ENCODE assay signal across 8 cellular contexts in the genomic region with DNA sequence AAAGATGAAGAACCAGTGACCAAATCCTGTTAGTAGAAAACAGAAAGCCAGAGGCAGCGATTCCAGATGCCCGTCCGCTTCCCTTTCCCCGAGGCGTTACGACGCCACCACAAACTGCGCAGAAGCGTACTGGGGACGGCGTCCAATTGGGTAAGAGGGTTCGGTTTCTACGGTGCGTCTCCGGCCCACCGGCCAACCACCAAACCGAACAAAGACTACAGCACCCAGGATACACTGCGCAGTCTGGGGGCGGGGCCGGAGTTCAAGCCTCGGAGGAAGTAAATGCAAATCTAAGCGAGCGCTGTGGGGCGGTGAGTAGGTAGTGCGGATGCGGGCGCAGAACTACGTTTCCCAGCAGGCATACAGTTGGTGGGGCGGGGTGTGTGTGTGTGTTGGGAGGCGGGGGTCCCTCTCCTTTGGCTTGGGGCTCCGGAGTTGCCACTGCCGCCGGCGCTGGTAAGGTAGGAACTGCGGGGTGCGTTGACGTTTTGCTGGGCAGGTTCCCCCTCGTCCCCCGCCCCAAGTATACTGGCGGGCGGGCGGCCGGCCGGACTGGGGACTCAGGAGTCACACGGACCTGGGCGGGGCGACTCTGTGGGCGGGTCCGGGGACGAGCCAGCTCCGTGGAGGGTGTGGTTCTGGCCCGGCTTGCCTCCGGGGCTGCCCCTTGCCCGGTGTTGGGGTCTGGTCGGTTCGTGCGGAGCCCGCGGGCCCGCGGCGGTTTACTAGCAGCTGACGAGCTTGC. TPM values are rescaled to one million over a fixed set of nuclear protein-coding genes. Genes with fewer than 3 reads are reported as not detected.
A peak's percentile ranks its signal among the peaks of the same experiment; 100 is the strongest.
DNase-seq lines count a peak whose midpoint lies in the region; ATAC-seq, FAIRE-seq and TF ChIP-seq lines count a peak whose summit lies in the region.

SWT1 (plus strand) TSS at position 314 of the 745 bp plus-strand sequence. CDS start 3,675 bp downstream, outside the sequence.
A gene with protein sequence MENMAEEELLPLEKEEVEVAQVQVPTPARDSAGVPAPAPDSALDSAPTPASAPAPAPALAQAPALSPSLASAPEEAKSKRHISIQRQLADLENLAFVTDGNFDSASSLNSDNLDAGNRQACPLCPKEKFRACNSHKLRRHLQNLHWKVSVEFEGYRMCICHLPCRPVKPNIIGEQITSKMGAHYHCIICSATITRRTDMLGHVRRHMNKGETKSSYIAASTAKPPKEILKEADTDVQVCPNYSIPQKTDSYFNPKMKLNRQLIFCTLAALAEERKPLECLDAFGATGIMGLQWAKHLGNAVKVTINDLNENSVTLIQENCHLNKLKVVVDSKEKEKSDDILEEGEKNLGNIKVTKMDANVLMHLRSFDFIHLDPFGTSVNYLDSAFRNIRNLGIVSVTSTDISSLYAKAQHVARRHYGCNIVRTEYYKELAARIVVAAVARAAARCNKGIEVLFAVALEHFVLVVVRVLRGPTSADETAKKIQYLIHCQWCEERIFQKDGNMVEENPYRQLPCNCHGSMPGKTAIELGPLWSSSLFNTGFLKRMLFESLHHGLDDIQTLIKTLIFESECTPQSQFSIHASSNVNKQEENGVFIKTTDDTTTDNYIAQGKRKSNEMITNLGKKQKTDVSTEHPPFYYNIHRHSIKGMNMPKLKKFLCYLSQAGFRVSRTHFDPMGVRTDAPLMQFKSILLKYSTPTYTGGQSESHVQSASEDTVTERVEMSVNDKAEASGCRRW (minus strand): TSS at position 100 of the 745 bp plus-strand sequence. CDS start 241 bp downstream, outside the sequence.

- ATAC-seq in A549 (peak; percentile 95 to 97), GM18867 (IDR thresholded peaks at IDR 0.05; ENCODE audit: unreplicated experiment) (peak; percentile 90), HG03103 (IDR thresholded peaks at IDR 0.05; ENCODE audit: low read depth, unreplicated experiment) (peak; percentile 87)

- H3K27me3 ChIP-seq in mammary epithelial cell (ENCODE audit: insufficient read depth, low read length) (no peaks in the 10 kb centered on the region), iPS-20b (ENCODE audit: insufficient read depth, low read length) (peaks cover 11% of the 10 kb centered on the region; the same call in 1 of the 2 replicates)

- FAIRE-seq in A549 (lab: Jason Lieb, UNC), result no peak

- peak; percentile 81 to 99 for DNase-seq in A549 (ENCODE audit: low read depth in 1 of 2, low spot score in 1 of 2)
- peak; percentile 100 for DNase-seq in NCI-H2171 treated with DMSO at 0.1 percent for 48 hours (lab: John Stamatoyannopoulos, UW)
- peak; percentile 99 for DNase-seq in mammary epithelial cell

- H3K9me3 ChIP-seq in A549 (no peaks in the 10 kb centered on the region), mammary epithelial cell (replicated peaks; ENCODE audit: insufficient read depth, low read length) (no peaks in the 10 kb centered on the region), iPS-20b (ENCODE audit: insufficient read depth, low read depth, low read length) (no peaks in the 10 kb centered on the region)

- H4K20me1 ChIP-seq in mammary epithelial cell (ENCODE audit: insufficient read depth, low read length), result no peaks in the 10 kb centered on the region

- TF ChIP-seq POLR2A in A549 (IDR thresholded peaks at IDR 0.05; ENCODE audit: low read length), result peak; percentile 90

- H3K9ac ChIP-seq in mammary epithelial cell (ENCODE audit: insufficient read depth, low read length), result peak within 1 kb of the TSS; percentile 83
- peak within 1 kb of the TSS; percentile 97 for H3K9ac ChIP-seq in iPS-20b (ENCODE audit: low read depth, low read length)

- dilution Hi-C loops in mammary epithelial cell (cut with HindIII; ENCODE audit: low sequenced_read_pairs), result no loop called here

- no peak for TF ChIP-seq RAD21 in A549 (conservative IDR thresholded peaks at IDR 0.05 in 1 of 2, IDR thresholded peaks at IDR 0.05 in 1 of 2)

- H3K4me1 ChIP-seq in A549 (peaks cover 26% of the 10 kb centered on the region), mammary epithelial cell (ENCODE audit: insufficient read depth, low read length) (peaks cover 20% of the 10 kb centered on the region), iPS-20b (ENCODE audit: insufficient read depth, low read length) (peaks cover 3% of the 10 kb centered on the region)

- H3K4me3 ChIP-seq in A549, result peak within 1 kb of the TSS; percentile 86
- H3K4me3 ChIP-seq in mammary epithelial cell (replicated peaks in 1 of 3; ENCODE audit: insufficient read depth in 1 of 3, low read depth in 2 of 3, low read length in 3 of 3), result peak within 1 kb of the TSS; percentile 87 to 94 (median 89)
- peak within 1 kb of the TSS; percentile 83 for H3K4me3 ChIP-seq in iPS-20b (ENCODE audit: low read length)
- H3K4me3 ChIP-seq in skin epidermis, result peak within 1 kb of the TSS; percentile 53 to 94 (median 82)

- H3K4me2 ChIP-seq in A549, result peak within 1 kb of the TSS; percentile 98
- peak within 1 kb of the TSS; percentile 88 for H3K4me2 ChIP-seq in mammary epithelial cell (ENCODE audit: insufficient read depth, low read depth, low read length)

- WGBS in A549 (ENCODE audit: missing lambda C conversion rate), result under 1% methylated on average over 39 of the region's 63 CpGs
- 0% methylated on average over 5 of the region's 63 CpGs for WGBS in mammary epithelial cell (ENCODE audit: low coverage, missing lambda C conversion rate)

- CTCF ChIA-PET in A549 (lab: Yijun Ruan, JAX) (interaction anchor here (1.2 to 2.5 kb wide), 6 partner anchors 8 to 172 kb away, joined by 3 to 21 read pairs (median 4); no protein-coding TSS in a partner anchor), mammary epithelial cell (lab: Charles Lee; ENCODE audit: low non-redundant PET) (no interaction called here)

- BruUV-seq in mammary epithelial cell (replicated peaks; lab: Mats Ljungman, UMichigan), result no TSS peak

- intact Hi-C loops in mammary epithelial cell (cut with micrococcal nuclease), result loop anchor here (1.0 to 5.0 kb wide), 3 partner anchors 112 to 401 kb away; partner anchors contain the start of genes NIBAN1 and RNF2

- peak within 1 kb of the TSS; percentile 96 for H2AFZ ChIP-seq in mammary epithelial cell (ENCODE audit: low read depth, low read length)

- no peak for TF ChIP-seq EP300 in A549 (IDR thresholded peaks at IDR 0.05)

- POLR2A ChIA-PET in A549 (lab: Yijun Ruan, JAX), result interaction anchor here (0.6 to 1.8 kb wide), 3 partner anchors 13 to 160 kb away, joined by 3 to 14 read pairs (median 3); partner anchors contain the start of genes IVNS1ABP and RNF2

- in situ Hi-C loops in mammary epithelial cell (cut with MboI; ENCODE audit: low sequenced_read_pairs in 2 of 2), result loop anchor here (25.0 kb wide), 1 partner anchor 345 kb away; no protein-coding TSS in a partner anchor

- H3K27ac ChIP-seq in A549 (peak within 1 kb of the TSS; percentile 92 to 95), VCaP (peak within 1 kb of the TSS; percentile 94), mammary epithelial cell (ENCODE audit: insufficient read depth, low read depth, low read length) (peak within 1 kb of the TSS; percentile 75), iPS-20b (ENCODE audit: low read length) (peak within 1 kb of the TSS; percentile 12), skin epidermis (peak within 1 kb of the TSS; percentile 76 to 99 (median 98))

- H3K36me3 ChIP-seq in mammary epithelial cell (ENCODE audit: insufficient read depth, low read length) (no peaks in the 10 kb centered on the region), iPS-20b (ENCODE audit: insufficient read depth, low read depth, low read length) (no peaks in the 10 kb centered on the region)

- peaks cover 22% of the 10 kb centered on the region for H3K79me2 ChIP-seq in mammary epithelial cell (ENCODE audit: insufficient read depth, low read length)

- TF ChIP-seq CTCF in A549 (IDR thresholded peaks at IDR 0.05), result no peak
- no peak for TF ChIP-seq CTCF in VCaP (conservative IDR thresholded peaks at IDR 0.05)
- no peak for TF ChIP-seq CTCF in mammary epithelial cell (conservative IDR thresholded peaks at IDR 0.05 in 1 of 2, IDR thresholded peaks at IDR 0.05 in 1 of 2; ENCODE audit: extremely low read depth in 1 of 2, insufficient read depth in 1 of 2, low read depth in 1 of 2, low read length in 2 of 2)

TF ChIP-seq in A549, 52 proteins besides CTCF, POLR2A, EP300 and RAD21 (continues in another document):
- TF ChIP-seq HOXB5 (CRISPR knock-in tag; IDR thresholded peaks at IDR 0.05), result no peak
- TF ChIP-seq, protein P1, sequence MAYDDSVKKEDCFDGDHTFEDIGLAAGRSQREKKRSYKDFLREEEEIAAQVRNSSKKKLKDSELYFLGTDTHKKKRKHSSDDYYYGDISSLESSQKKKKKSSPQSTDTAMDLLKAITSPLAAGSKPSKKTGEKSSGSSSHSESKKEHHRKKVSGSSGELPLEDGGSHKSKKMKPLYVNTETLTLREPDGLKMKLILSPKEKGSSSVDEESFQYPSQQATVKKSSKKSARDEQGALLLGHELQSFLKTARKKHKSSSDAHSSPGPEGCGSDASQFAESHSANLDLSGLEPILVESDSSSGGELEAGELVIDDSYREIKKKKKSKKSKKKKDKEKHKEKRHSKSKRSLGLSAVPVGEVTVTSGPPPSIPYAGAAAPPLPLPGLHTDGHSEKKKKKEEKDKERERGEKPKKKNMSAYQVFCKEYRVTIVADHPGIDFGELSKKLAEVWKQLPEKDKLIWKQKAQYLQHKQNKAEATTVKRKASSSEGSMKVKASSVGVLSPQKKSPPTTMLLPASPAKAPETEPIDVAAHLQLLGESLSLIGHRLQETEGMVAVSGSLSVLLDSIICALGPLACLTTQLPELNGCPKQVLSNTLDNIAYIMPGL (CRISPR knock-in tag; IDR thresholded peaks at IDR 0.05; ENCODE audit: borderline replicate concordance), result no peak

RNA-seq across cellular contexts. Expression of gene SWT1, which starts in this region (rescaled TPM):
- polyA plus RNA-seq in A549 (2011; rRNA removed) (2.2 and 2.4 TPM in 2 replicates), A549 (2017; fragmentation: RNase III; extraction: RNeasy Plus Mini Kit Qiagen cat#74134 plus additional on column Dnase treatment) (1.1 to 1.5 TPM (median 1.3 TPM) in 3 replicates), mammary epithelial cell (0.54 TPM)
- 0.27 and 0.30 TPM in 2 replicates for polyA plus RNA-seq in A549 (2012; cell fraction: cytosol; rRNA removed)
- polyA plus RNA-seq in A549 (2012; cell fraction: nucleus; rRNA removed), result 0.24 and 0.31 TPM in 2 replicates
- 0.83 and 0.87 TPM in 2 replicates for polyA minus RNA-seq in A549 (2011; rRNA and poly(A)+ RNA removed)
- 1 to 10 TPM; 2.4 to 4.8 TPM for total RNA-seq in mammary epithelial cell
- not detected for polyA minus RNA-seq in mammary epithelial cell

RNA-seq across cellular contexts. Expression of the second gene that starts in this region (rescaled TPM):
- polyA plus RNA-seq in A549 (2011; rRNA removed) (45.1 and 52.4 TPM in 2 replicates), A549 (2017; fragmentation: RNase III; extraction: RNeasy Plus Mini Kit Qiagen cat#74134 plus additional on column Dnase treatment) (14.9 to 17.3 TPM (median 16.1 TPM) in 3 replicates), mammary epithelial cell (17.1 TPM)
- 8.3 and 8.7 TPM in 2 replicates for polyA plus RNA-seq in A549 (2012; cell fraction: cytosol; rRNA removed)
- polyA plus RNA-seq in A549 (2012; cell fraction: nucleus; rRNA removed), result 4.8 and 5.6 TPM in 2 replicates
- polyA minus RNA-seq in A549 (2011; rRNA and poly(A)+ RNA removed), result 26.2 and 27.1 TPM in 2 replicates
- 10 to 100 TPM; 17.0 to 23.0 TPM for total RNA-seq in mammary epithelial cell
- 141 TPM for polyA minus RNA-seq in mammary epithelial cell

Comparison
In these comparisons a context has a peak if more than half of its experiments do, and no peak if none do; other contexts are left out.
1. Peak in every context shown above with its lines: DNase-seq, ATAC-seq, H3K4me3 ChIP-seq and H3K27ac ChIP-seq.
2. H3K27ac ChIP-seq: peak in every context shown above with its lines; median percentile 98 in skin epidermis; 94 in VCaP; 94 in A549; 75 in mammary epithelial cell; 12 in iPS-20b.